ENCODE assay signal across 8 cellular contexts in genomic region chr9:123927625-123928308, GRCh38. TPM values are rescaled to one million over a fixed set of nuclear protein-coding genes. Genes with fewer than 3 reads are reported as not detected.
DNase-seq lines count a peak whose midpoint lies in the region; ATAC-seq and TF ChIP-seq lines count a peak whose summit lies in the region.

No MANE protein-coding gene starts in this region.

- intact Hi-C loops in CD14-positive monocyte (cut with micrococcal nuclease) (loop anchor here (5.0 to 10.0 kb wide), 2 partner anchors 60 to 93 kb away; no protein-coding TSS in a partner anchor), activated B cell treated with CpG ODN at 0.5 μM for 24 hours (cut with micrococcal nuclease) (loop anchor here (5.0 to 10.0 kb wide), 3 partner anchors 90 to 270 kb away; no protein-coding TSS in a partner anchor), cardiac septum (cut with DNase I) (no loop called here)

- POLR2A ChIA-PET in activated B cell treated with CpG ODN at 0.5 μM for 24 hours (lab: Charles Lee): interaction anchor here (0.6 kb wide), 1 partner anchor 232 kb away, joined by 3 read pairs; no protein-coding TSS in a partner anchor

- H3K27ac Mint-ChIP-seq in CD14-positive monocyte (peak overlapping the region; percentile 84 to 96 (median 94)), activated B cell treated with CpG ODN at 0.5 μM for 24 hours (peak overlapping the region; percentile 68)

- H3K36me3 ChIP-seq in liver (ENCODE audit: control insufficient read depth in 4 of 4, insufficient read depth in 3 of 4, low read depth in 1 of 4, low read length in 3 of 4): no peaks in the 10 kb centered on the region

- CTCF ChIA-PET in activated B cell treated with CpG ODN at 0.5 μM for 24 hours (lab: Charles Lee): no interaction called here

- no peak overlapping the region for H3K4me3 ChIP-seq in liver (ENCODE audit: low read depth in 1 of 3, low read length in 3 of 3)

- TF ChIP-seq CTCF in CD14-positive monocyte (IDR thresholded peaks at IDR 0.05) (no peak), activated B cell treated with CpG ODN at 0.5 μM for 24 hours (IDR thresholded peaks at IDR 0.05) (no peak), liver (IDR thresholded peaks at IDR 0.05; ENCODE audit: low read depth, low read length, missing input control) (no peak)

- H3K4me1 ChIP-seq in liver (ENCODE audit: control insufficient read depth in 4 of 4, insufficient read depth in 4 of 4, low read length in 3 of 4): peaks cover 12 to 49% (median 32%) of the 10 kb centered on the region in 4 donors

- H3K4me3 Mint-ChIP-seq in CD14-positive monocyte (peak overlapping the region; percentile 86 to 95), activated B cell treated with CpG ODN at 0.5 μM for 24 hours (peak overlapping the region; percentile 81)

- ATAC-seq in activated B cell treated with CpG ODN at 0.5 μM for 24 hours (ENCODE audit: low read depth) (no peak), GM19328 (IDR thresholded peaks at IDR 0.05; ENCODE audit: unreplicated experiment) (no peak), HG03045 (IDR thresholded peaks at IDR 0.05; ENCODE audit: unreplicated experiment) (no peak)

- no peak overlapping the region for H3K9ac ChIP-seq in liver (ENCODE audit: low read depth in 1 of 2, low read length in 2 of 2)

- WGBS in liver: 50% methylated on average over 3 of the region's 3 CpGs

- peaks cover 0 to 3% (median 2%) of the 10 kb centered on the region in 3 donors for H3K27me3 Mint-ChIP-seq in CD14-positive monocyte (ENCODE audit: low read depth in 3 of 3)
- H3K27me3 Mint-ChIP-seq in activated B cell treated with CpG ODN at 0.5 μM for 24 hours: no peaks in the 10 kb centered on the region

- no peaks in the 10 kb centered on the region for H3K27me3 ChIP-seq in liver (ENCODE audit: control insufficient read depth in 4 of 4, insufficient read depth in 4 of 4, low read length in 3 of 4)

- no peak for TF ChIP-seq RAD21 in liver (IDR thresholded peaks at IDR 0.05)

- H3K36me3 Mint-ChIP-seq in CD14-positive monocyte (peaks cover 6 to 18% of the 10 kb centered on the region in 2 donors), activated B cell treated with CpG ODN at 0.5 μM for 24 hours (ENCODE audit: low read depth) (peaks cover 4% of the 10 kb centered on the region)

- no peaks in the 10 kb centered on the region for H3K9me3 ChIP-seq in liver (ENCODE audit: control insufficient read depth in 4 of 4, low read length in 3 of 4)

- H3K4me1 Mint-ChIP-seq in CD14-positive monocyte (peaks cover 61% of the 10 kb centered on the region), activated B cell treated with CpG ODN at 0.5 μM for 24 hours (peaks cover 38% of the 10 kb centered on the region)

- H3K9me3 Mint-ChIP-seq in CD14-positive monocyte (peaks cover 0 to 5% (median 2%) of the 10 kb centered on the region in 7 donors), activated B cell treated with CpG ODN at 0.5 μM for 24 hours (peaks cover 5% of the 10 kb centered on the region)

- H3K27ac ChIP-seq in liver (ENCODE audit: low read depth in 1 of 2, low read length in 2 of 2): peak overlapping the region; percentile 39 to 45

- DNase-seq in CD14-positive monocyte (ENCODE audit: low spot score): no peak
- DNase-seq in HS-5 (ENCODE audit: low read depth): peak; percentile 54
- no peak for DNase-seq in activated B cell treated with CpG ODN at 0.5 μM for 24 hours
- DNase-seq in NCI-H2171 treated with DMSO at 0.1 percent for 48 hours (lab: John Stamatoyannopoulos, UW): no peak
- no peak for DNase-seq in cardiac septum (ENCODE audit: low spot score)

TF ChIP-seq in liver, 16 proteins besides CTCF, POLR2A, EP300 and RAD21:
- TF ChIP-seq SP1 (IDR thresholded peaks at IDR 0.05): peak; percentile 8
- no peak for TF ChIP-seq TAF1 (conservative IDR thresholded peaks at IDR 0.05)
- no peak for TF ChIP-seq NR2F2 (IDR thresholded peaks at IDR 0.05)
- TF ChIP-seq FOXA2 (IDR thresholded peaks at IDR 0.05): no peak
- no peak for TF ChIP-seq JUND (IDR thresholded peaks at IDR 0.05)
- TF ChIP-seq RXRA (IDR thresholded peaks at IDR 0.05): no peak
- TF ChIP-seq ZBTB33 (IDR thresholded peaks at IDR 0.05): no peak
- no peak for TF ChIP-seq ATF3 (IDR thresholded peaks at IDR 0.05)
- peak; percentile 31 to 60 for TF ChIP-seq HNF4A (conservative IDR thresholded peaks at IDR 0.05)
- TF ChIP-seq REST (IDR thresholded peaks at IDR 0.05): peak; percentile 97
- no peak for TF ChIP-seq EGR1 (IDR thresholded peaks at IDR 0.05; ENCODE audit: low read depth in 2 of 2)
- no peak for TF ChIP-seq GABPA (IDR thresholded peaks at IDR 0.05 in 1 of 2, conservative IDR thresholded peaks at IDR 0.05 in 1 of 2)

RNA-seq across cellular contexts. Expression of gene DENND1A, which starts 2.2 kb away (rescaled TPM):
- polyA plus RNA-seq in CD14-positive monocyte: 10 to 100 TPM; 24.8 to 29.4 TPM
- 21.8 and 25.2 TPM in 2 replicates for total RNA-seq in activated B cell treated with CpG ODN at 0.5 μM for 24 hours
- total RNA-seq in liver: 10 to 100 TPM; 17.7 to 22.0 TPM
- polyA plus RNA-seq in liver: 10 to 100 TPM in 1 of 2 donors, 1 to 10 TPM in 1; 7.9 to 10.1 TPM
- 16.0 TPM for total RNA-seq in cardiac septum
